In genomic region chr7:37198906-37199485, GRCh38 we compare ENCODE assay signal across 8 cellular contexts.
DNase-seq lines count a peak whose midpoint lies in the region; ATAC-seq, FAIRE-seq and TF ChIP-seq lines count a peak whose summit lies in the region.

No MANE protein-coding gene starts in this region.

- H3K4me1 Mint-ChIP-seq in activated naive CD8-positive, alpha-beta T cell treated with anti-CD3 and anti-CD28 coated beads, Interleukin-2, amount 50 U/mL, for 24 hours: no peaks in the 10 kb centered on the region

- POLR2A ChIA-PET in A673 (lab: Charles Lee; ENCODE audit: low non-redundant PET): no interaction called here

- H3K36me3 ChIP-seq in A673 (ENCODE audit: insufficient read depth, low read length, poor library complexity, severe bottlenecking): no peaks in the 10 kb centered on the region

- CTCF ChIA-PET in A673 (lab: Charles Lee): interaction anchor here (0.5 to 1.7 kb wide), 10 partner anchors 17 to 880 kb away, joined by 3 to 10 read pairs (median 4); no protein-coding TSS in a partner anchor

- H3K4me3 ChIP-seq in A673 (ENCODE audit: low read depth, low read length, poor library complexity, severe bottlenecking): no peak overlapping the region

- no TSS peak for BruUV-seq in A673 (replicated peaks; lab: Mats Ljungman, UMichigan)

- DNase-seq in A673 (ENCODE audit: low spot score): peak; percentile 86
- peak; percentile 29 for DNase-seq in GM18507 (ENCODE audit: extremely low spot score, insufficient read length, low read depth)
- peak; percentile 86 for DNase-seq in NAMALWA (ENCODE audit: low spot score)
- peak; percentile 79 for DNase-seq in SW480 (ENCODE audit: low spot score)
- DNase-seq in activated naive CD8-positive, alpha-beta T cell treated with anti-CD3 and anti-CD28 coated beads, Interleukin-2, amount 50 U/mL, for 24 hours: peak; percentile 76
- peak; percentile 86 for DNase-seq in left cardiac atrium
- DNase-seq in putamen (ENCODE audit: low spot score): peak; percentile 81

- no peaks in the 10 kb centered on the region for H3K27me3 Mint-ChIP-seq in activated naive CD8-positive, alpha-beta T cell treated with anti-CD3 and anti-CD28 coated beads, Interleukin-2, amount 50 U/mL, for 24 hours

- H3K27ac Mint-ChIP-seq in activated naive CD8-positive, alpha-beta T cell treated with anti-CD3 and anti-CD28 coated beads, Interleukin-2, amount 50 U/mL, for 24 hours: no peak overlapping the region

- H3K4me3 Mint-ChIP-seq in activated naive CD8-positive, alpha-beta T cell treated with anti-CD3 and anti-CD28 coated beads, Interleukin-2, amount 50 U/mL, for 24 hours: no peak overlapping the region

- ATAC-seq in activated naive CD8-positive, alpha-beta T cell treated with anti-CD3 and anti-CD28 coated beads, Interleukin-2, amount 50 U/mL, for 24 hours: peak; percentile 46
- ATAC-seq in left cardiac atrium (peak; percentile 72 to 82), GM19452 (IDR thresholded peaks at IDR 0.05; ENCODE audit: unreplicated experiment) (no peak)

- H3K9me3 ChIP-seq in A673 (ENCODE audit: low read depth, low read length, poor library complexity, severe bottlenecking): no peaks in the 10 kb centered on the region

- H3K27me3 ChIP-seq in A673 (replicated peaks; ENCODE audit: insufficient read depth, low read depth, low read length, poor library complexity): no peaks in the 10 kb centered on the region

- H3K27ac ChIP-seq in A673 (ENCODE audit: low read depth, low read length, poor library complexity, severe bottlenecking): no peak overlapping the region

- peak; percentile 83 for FAIRE-seq in GM18507 (lab: Jason Lieb, UNC)

- peaks cover 12% of the 10 kb centered on the region for H3K36me3 Mint-ChIP-seq in activated naive CD8-positive, alpha-beta T cell treated with anti-CD3 and anti-CD28 coated beads, Interleukin-2, amount 50 U/mL, for 24 hours (ENCODE audit: low read depth)

- H3K9me3 Mint-ChIP-seq in activated naive CD8-positive, alpha-beta T cell treated with anti-CD3 and anti-CD28 coated beads, Interleukin-2, amount 50 U/mL, for 24 hours: no peaks in the 10 kb centered on the region

- TF ChIP-seq CTCF in A673 (conservative IDR thresholded peaks at IDR 0.05; ENCODE audit: low read depth, low read length): peak; percentile 92

- intact Hi-C loops in A673 (cut with micrococcal nuclease; ENCODE audit: unreplicated experiment): loop anchor here (5.0 to 10.0 kb wide), 3 partner anchors 212 to 304 kb away; no protein-coding TSS in a partner anchor
- intact Hi-C loops in left cardiac atrium (cut with DNase I): loop anchor here in 1 of 2 donors (2.0 to 5.0 kb wide), 2 partner anchors 232 to 710 kb away; no protein-coding TSS in a partner anchor

- H3K4me1 ChIP-seq in A673 (ENCODE audit: insufficient read depth, low read length, poor library complexity, severe bottlenecking): no peaks in the 10 kb centered on the region

Comparison
In these comparisons a context has a peak if more than half of its experiments do, and no peak if none do; other contexts are left out.
1. DNase-seq: peak in every context shown above with its lines; median percentile 86 in A673; 86 in NAMALWA; 86 in left cardiac atrium; 81 in putamen; 79 in SW480; 76 in activated naive CD8-positive, alpha-beta T cell treated with anti-CD3 and anti-CD28 coated beads, Interleukin-2, amount 50 U/mL, for 24 hours; 29 in GM18507.